In the genomic region with DNA sequence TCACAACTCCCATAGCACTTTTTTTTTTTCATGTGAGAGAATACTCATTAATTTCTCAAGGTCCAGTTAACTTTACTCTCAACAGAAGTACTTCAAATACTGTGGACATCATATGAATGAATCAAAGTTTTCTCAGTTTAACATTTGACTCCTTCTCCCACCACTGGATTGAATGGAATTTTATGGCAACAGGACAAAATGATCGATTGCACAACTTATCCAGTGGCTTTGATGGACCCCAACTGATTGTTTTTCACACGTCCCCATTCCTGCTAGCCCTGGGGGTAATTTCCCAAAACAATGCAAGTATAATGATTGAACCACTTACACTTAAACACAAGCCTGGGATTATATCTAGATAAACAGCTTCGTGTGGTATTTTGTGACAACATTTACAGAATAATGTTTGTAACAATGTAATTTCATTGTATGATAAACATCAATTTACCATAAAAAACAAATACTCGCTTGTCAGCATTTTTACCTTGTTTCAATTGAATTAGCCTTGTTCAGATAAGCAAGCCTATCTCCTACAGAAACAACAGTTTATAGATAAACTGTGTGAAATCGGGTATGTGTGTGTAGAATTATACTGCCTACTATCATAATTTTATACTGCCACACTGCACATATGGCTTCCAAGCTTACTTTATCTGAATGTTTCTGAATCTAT, we compare ENCODE assay signal across 33 cellular contexts.
DNase-seq lines count a peak whose midpoint lies in the region; ATAC-seq and TF ChIP-seq lines count a peak whose summit lies in the region.
"Had no signal": no experiment of that assay in that cellular context is flagged by ENCODE, and none has a peak within 500 bp of the region (broad histone marks: within the 10 kb centered on the region; RNA-seq: fewer than 3 reads in every experiment).

No MANE protein-coding gene starts in this region.

- H4K91ac ChIP-seq in IMR-90 (ENCODE audit: insufficient read depth, low read depth, low read length) = no peak overlapping the region

- no peak for DNase-seq in IMR-90
- peak; percentile 27 for DNase-seq in astrocyte of the cerebellum (ENCODE audit: low read depth)
- peak; percentile 6 for DNase-seq in fibroblast of pulmonary artery (ENCODE audit: low read depth)
- no peak for DNase-seq in HFFc6
- no peak for DNase-seq in dedifferentiated amniotic fluid mesenchymal stem cell (ENCODE audit: extremely low spot score)
- DNase-seq in GDM1 (lab: John Stamatoyannopoulos, UW) = no peak
- DNase-seq in naive thymus-derived CD4-positive, alpha-beta T cell = no peak
- DNase-seq: activated CD4-positive, alpha-beta T cell treated with anti-CD3 and anti-CD28 coated beads, Interleukin-2, amount 10 ng/mL, durations not matched to agents 24 days and 14 days; activated naive CD4-positive, alpha-beta T cell; activated T-cell treated with anti-CD3 and anti-CD28 coated beads, Interleukin-2, amount 50 U/mL, for 48 hours; adrenal gland; DMS79 treated with DMSO at 0.1 percent for 48 hours; esophagus squamous epithelium; islet precursor cell; Kasumi-1; left ventricle myocardium inferior; MV-4-11; naive B cell; NCI-H1436 treated with DMSO at 0.1 percent for 48 hours; NCI-H446; ovary; SHP77; stimulated activated CD4-positive, alpha-beta T cell treated with anti-CD3 and anti-CD28 coated beads, Interleukin-12 subunit alpha, Interleukin-12 subunit beta, amount 100 ng/mL, for 4 hours; stimulated activated CD4-positive, alpha-beta T cell treated with anti-CD3 and anti-CD28 coated beads, Interleukin-4, amount 100 ng/mL, for 24 hours; SW 1271; T1000; upper lobe of right lung; WERI-Rb-1 had no signal

- no peaks in the 10 kb centered on the region for H3K9me1 ChIP-seq in IMR-90 (ENCODE audit: insufficient read depth, low read length)

- peaks cover 1% of the 10 kb centered on the region; the same call in 1 of the 2 replicates for H3K36me3 ChIP-seq in IMR-90 (ENCODE audit: control insufficient read depth, insufficient read depth, low read length)
- no peaks in the 10 kb centered on the region for H3K36me3 ChIP-seq in naive thymus-derived CD4-positive, alpha-beta T cell (ENCODE audit: control insufficient read depth in 2 of 3, insufficient read depth in 3 of 3, low read length in 3 of 3)
- H3K36me3 ChIP-seq: adrenal gland, esophagus squamous epithelium, left ventricle myocardium inferior, ovary, right atrium auricular region, suprapubic skin, upper lobe of right lung, WERI-Rb-1 had no signal

- no peak overlapping the region for H3K14ac ChIP-seq in IMR-90 (replicated peaks; ENCODE audit: low read depth, low read length)

- no peak overlapping the region for H3K18ac ChIP-seq in IMR-90 (ENCODE audit: low read depth, low read length)

- H3K4me1 Mint-ChIP-seq in HFFc6 (ENCODE audit: low read depth) = no peaks in the 10 kb centered on the region
- no peaks in the 10 kb centered on the region for H3K4me1 Mint-ChIP-seq in naive thymus-derived CD4-positive, alpha-beta T cell
- H3K4me1 Mint-ChIP-seq: activated CD4-positive, alpha-beta T cell treated with anti-CD3 and anti-CD28 coated beads, Interleukin-2, amount 10 ng/mL, durations not matched to agents 24 days and 14 days; CD14-positive monocyte; naive B cell had no signal

- H3K4me3 ChIP-seq in IMR-90 (ENCODE audit: insufficient read depth, low read depth, low read length) (no peak overlapping the region), astrocyte of the cerebellum (ENCODE audit: low read depth, low read length) (no peak overlapping the region), fibroblast of pulmonary artery (replicated peaks; ENCODE audit: low read depth, low read length) (no peak overlapping the region)
- no peak overlapping the region for H3K4me3 ChIP-seq in naive thymus-derived CD4-positive, alpha-beta T cell (ENCODE audit: low read length)
- H3K4me3 ChIP-seq: adrenal gland, coronary artery, esophagus squamous epithelium, left ventricle myocardium inferior, ovary, right atrium auricular region, suprapubic skin, upper lobe of right lung had no signal

- no peak overlapping the region for H3K4ac ChIP-seq in IMR-90 (ENCODE audit: low read depth, low read length)

- no peak overlapping the region for H2BK5ac ChIP-seq in IMR-90 (ENCODE audit: low read depth, low read length, poor library complexity, severe bottlenecking)

- H3K23ac ChIP-seq in IMR-90 (ENCODE audit: low read depth, low read length) = no peak overlapping the region

- intact Hi-C loops in IMR-90 (cut with micrococcal nuclease) = no loop called here
- intact Hi-C loops in naive thymus-derived CD4-positive, alpha-beta T cell (cut with micrococcal nuclease) = no loop called here

- no peak overlapping the region for H2BK20ac ChIP-seq in IMR-90 (ENCODE audit: low read depth, low read length)

- no peak for TF ChIP-seq POLR2A in IMR-90 (IDR thresholded peaks at IDR 0.05; ENCODE audit: low read depth, low read length)

- TF ChIP-seq CTCF in IMR-90 (conservative IDR thresholded peaks at IDR 0.05; ENCODE audit: low read depth, low read length) (no peak), astrocyte of the cerebellum (IDR thresholded peaks at IDR 0.05; ENCODE audit: low read depth, low read length, missing control alignments) (no peak), fibroblast of pulmonary artery (IDR thresholded peaks at IDR 0.05; ENCODE audit: low read length, missing control alignments) (no peak), HFFc6 (IDR thresholded peaks at IDR 0.05) (no peak)

- CTCF ChIA-PET in IMR-90 (lab: Yijun Ruan, JAX) = no interaction called here
- CTCF ChIA-PET in naive thymus-derived CD4-positive, alpha-beta T cell (lab: Charles Lee) = no interaction called here

- in situ Hi-C loops in IMR-90 (cut with MboI; ENCODE audit: low sequenced_read_pairs) = no loop called here
- in situ Hi-C loops in astrocyte of the cerebellum (cut with HindIII; ENCODE audit: low sequenced_read_pairs) = no loop called here

- ATAC-seq in IMR-90 (ENCODE audit: low read depth) = peak; percentile 35; the same call in 1 of the 2 replicates
- ATAC-seq in naive thymus-derived CD4-positive, alpha-beta T cell = no peak
- ATAC-seq: stimulated activated memory B cell treated with anti-CD40 and anti-IgM and Interleukin-4, amounts not matched to agents 10 μg/mL and 1 μg/mL and 100 μg/mL, for 72 hours; upper lobe of right lung had no signal

- H3K9ac ChIP-seq in IMR-90 (ENCODE audit: low read depth, low read length) = no peak overlapping the region

- H3K27me3 ChIP-seq in IMR-90 (ENCODE audit: control insufficient read depth, insufficient read depth, low read length) = no peaks in the 10 kb centered on the region
- H3K27me3 ChIP-seq in naive thymus-derived CD4-positive, alpha-beta T cell (ENCODE audit: control insufficient read depth in 2 of 2, insufficient read depth in 2 of 2, low read length in 2 of 2) = no peaks in the 10 kb centered on the region
- H3K27me3 ChIP-seq: adrenal gland, esophagus squamous epithelium, ovary, right atrium auricular region, suprapubic skin, upper lobe of right lung had no signal

- BruUV-seq in IMR-90 (replicated peaks; lab: Mats Ljungman, UMichigan) = no TSS peak

- no peak overlapping the region for H2AK5ac ChIP-seq in IMR-90 (ENCODE audit: low read depth, low read length)

- H3K4me1 ChIP-seq in IMR-90 (ENCODE audit: control insufficient read depth, insufficient read depth, low read length) = no peaks in the 10 kb centered on the region
- H3K4me1 ChIP-seq in naive thymus-derived CD4-positive, alpha-beta T cell (ENCODE audit: control insufficient read depth in 2 of 2, insufficient read depth in 2 of 2, low read length in 2 of 2) = no peaks in the 10 kb centered on the region
- H3K4me1 ChIP-seq: adrenal gland, esophagus squamous epithelium, left ventricle myocardium inferior, right atrium auricular region, suprapubic skin, upper lobe of right lung had no signal

- no peak overlapping the region for H3K56ac ChIP-seq in IMR-90 (ENCODE audit: extremely low read depth, insufficient read depth, low read length)

- H4K8ac ChIP-seq in IMR-90 (ENCODE audit: low read depth in 2 of 2, low read length in 2 of 2) = no peak overlapping the region

- H2BK15ac ChIP-seq in IMR-90 (ENCODE audit: low read depth, low read length) = no peak overlapping the region

- no peaks in the 10 kb centered on the region for H3K36me3 Mint-ChIP-seq in HFFc6 (ENCODE audit: low read depth)
- H3K36me3 Mint-ChIP-seq in naive thymus-derived CD4-positive, alpha-beta T cell = no peaks in the 10 kb centered on the region
- H3K36me3 Mint-ChIP-seq: CD14-positive monocyte; naive B cell; stimulated activated memory B cell treated with anti-CD40 and anti-IgM and Interleukin-4, amounts not matched to agents 10 μg/mL and 1 μg/mL and 100 μg/mL, for 72 hours had no signal

- no peaks in the 10 kb centered on the region for H3K79me1 ChIP-seq in IMR-90 (ENCODE audit: low read depth in 1 of 2, low read length in 2 of 2)

- no peak overlapping the region for H2AK9ac ChIP-seq in IMR-90 (replicated peaks; ENCODE audit: low read depth, low read length, poor library complexity)

- H3K27ac Mint-ChIP-seq in HFFc6 = no peak overlapping the region
- H3K27ac Mint-ChIP-seq in naive thymus-derived CD4-positive, alpha-beta T cell = no peak overlapping the region
- H3K27ac Mint-ChIP-seq: activated CD4-positive, alpha-beta T cell treated with anti-CD3 and anti-CD28 coated beads, Interleukin-2, amount 10 ng/mL, durations not matched to agents 24 days and 14 days; CD14-positive monocyte; naive B cell; stimulated activated memory B cell treated with anti-CD40 and anti-IgM and Interleukin-4, amounts not matched to agents 10 μg/mL and 1 μg/mL and 100 μg/mL, for 72 hours had no signal

- no peaks in the 10 kb centered on the region for H3K9me3 ChIP-seq in IMR-90 (ENCODE audit: control insufficient read depth, insufficient read depth, low read length)
- no peaks in the 10 kb centered on the region for H3K9me3 ChIP-seq in naive thymus-derived CD4-positive, alpha-beta T cell (ENCODE audit: control insufficient read depth in 2 of 3, low read length in 3 of 3)
- H3K9me3 ChIP-seq: adrenal gland, esophagus squamous epithelium, left ventricle myocardium inferior, ovary, right atrium auricular region, suprapubic skin, upper lobe of right lung had no signal

- POLR2A ChIA-PET in IMR-90 (lab: Charles Lee; ENCODE audit: unreplicated experiment) = no interaction called here
- POLR2A ChIA-PET in naive thymus-derived CD4-positive, alpha-beta T cell (lab: Charles Lee) = no interaction called here

- peaks cover 24% of the 10 kb centered on the region for H3K9me3 Mint-ChIP-seq in HFFc6
- H3K9me3 Mint-ChIP-seq in naive thymus-derived CD4-positive, alpha-beta T cell = peaks cover 0 to 5% (median 0%) of the 10 kb centered on the region in 11 donors
- H3K9me3 Mint-ChIP-seq: activated CD4-positive, alpha-beta T cell treated with anti-CD3 and anti-CD28 coated beads, Interleukin-2, amount 10 ng/mL, durations not matched to agents 24 days and 14 days; naive B cell; stimulated activated memory B cell treated with anti-CD40 and anti-IgM and Interleukin-4, amounts not matched to agents 10 μg/mL and 1 μg/mL and 100 μg/mL, for 72 hours had no signal

- H2BK120ac ChIP-seq in IMR-90 (ENCODE audit: low read depth, low read length) = no peak overlapping the region

- no peaks in the 10 kb centered on the region for H3K27me3 Mint-ChIP-seq in HFFc6 (ENCODE audit: insufficient read depth)
- no peaks in the 10 kb centered on the region for H3K27me3 Mint-ChIP-seq in naive thymus-derived CD4-positive, alpha-beta T cell
- H3K27me3 Mint-ChIP-seq: activated CD4-positive, alpha-beta T cell treated with anti-CD3 and anti-CD28 coated beads, Interleukin-2, amount 10 ng/mL, durations not matched to agents 24 days and 14 days; naive B cell; stimulated activated memory B cell treated with anti-CD40 and anti-IgM and Interleukin-4, amounts not matched to agents 10 μg/mL and 1 μg/mL and 100 μg/mL, for 72 hours had no signal

- no peak overlapping the region for H3K4me3 Mint-ChIP-seq in HFFc6
- H3K4me3 Mint-ChIP-seq in naive thymus-derived CD4-positive, alpha-beta T cell = no peak overlapping the region
- H3K4me3 Mint-ChIP-seq: activated CD4-positive, alpha-beta T cell treated with anti-CD3 and anti-CD28 coated beads, Interleukin-2, amount 10 ng/mL, durations not matched to agents 24 days and 14 days; CD14-positive monocyte; stimulated activated memory B cell treated with anti-CD40 and anti-IgM and Interleukin-4, amounts not matched to agents 10 μg/mL and 1 μg/mL and 100 μg/mL, for 72 hours had no signal

- no peak overlapping the region for H3K4me2 ChIP-seq in IMR-90 (ENCODE audit: low read depth, low read length)

- H2AFZ ChIP-seq in IMR-90 (replicated peaks; ENCODE audit: low read length, poor library complexity) = no peak overlapping the region

- H4K20me1 ChIP-seq in IMR-90 (ENCODE audit: insufficient read depth, low read length) = no peaks in the 10 kb centered on the region

- WGBS in IMR-90 (ENCODE audit: extremely low coverage in 2 of 2, insufficient read length in 1 of 2), 2 experiments = no CpG with 5 or more reads among the region's 5 CpGs

- no peak overlapping the region for H4K5ac ChIP-seq in IMR-90 (ENCODE audit: low read depth, low read length)

- TF ChIP-seq RAD21 in IMR-90 (IDR thresholded peaks at IDR 0.05; ENCODE audit: low read length) = no peak

- no peak overlapping the region for H3K27ac ChIP-seq in IMR-90 (ENCODE audit: insufficient read depth, low read length)
- H3K27ac ChIP-seq in naive thymus-derived CD4-positive, alpha-beta T cell (ENCODE audit: low read depth, low read length) = no peak overlapping the region
- H3K27ac ChIP-seq: adrenal gland, coronary artery, esophagus squamous epithelium, left ventricle myocardium inferior, ovary, right atrium auricular region, suprapubic skin, upper lobe of right lung, WERI-Rb-1 had no signal

- dilution Hi-C loops in IMR-90 (cut with HindIII; ENCODE audit: low sequenced_read_pairs, unreplicated experiment) = no loop called here

Comparison
In these comparisons a context has a peak if more than half of its experiments do, and no peak if none do; other contexts are left out.
1. DNase-seq: peak in astrocyte of the cerebellum (single experiment) and fibroblast of pulmonary artery (single experiment); none in IMR-90 (single experiment), HFFc6 (single experiment), dedifferentiated amniotic fluid mesenchymal stem cell (single experiment), GDM1 (single experiment) and naive thymus-derived CD4-positive, alpha-beta T cell (0 of 9).